In genomic region chr3:55746808-55747413, GRCh38 we compare ENCODE assay signal across 11 cellular contexts.
DNase-seq lines count a peak whose midpoint lies in the region; ATAC-seq, FAIRE-seq and TF ChIP-seq lines count a peak whose summit lies in the region.
"Had no signal": no experiment of that assay in that cellular context is flagged by ENCODE, and none has a peak within 500 bp of the region (broad histone marks: within the 10 kb centered on the region; RNA-seq: fewer than 3 reads in every experiment).

No MANE protein-coding gene starts in this region.

- H3K36me3 ChIP-seq in Caco-2 (ENCODE audit: control insufficient read depth, insufficient read depth, low read length) = no peaks in the 10 kb centered on the region
- H3K36me3 ChIP-seq in bronchial epithelial cell (ENCODE audit: control insufficient read depth, insufficient read depth, low read length) = no peaks in the 10 kb centered on the region
- H3K36me3 ChIP-seq: SJSA1 had no signal

- H3K4me3 ChIP-seq in Caco-2 (ENCODE audit: low read depth, low read length) (no peak overlapping the region), bronchial epithelial cell (ENCODE audit: low read depth, low read length) (no peak overlapping the region)
- H3K4me3 ChIP-seq: SJSA1 had no signal

- ATAC-seq in GM18867 (IDR thresholded peaks at IDR 0.05; ENCODE audit: unreplicated experiment) = no peak

- no peaks in the 10 kb centered on the region for H3K4me1 ChIP-seq in Caco-2

- in situ Hi-C loops in KBM-7 (cut with MboI; ENCODE audit: low pct_unique_long_range_greater_than_20kb, low sequenced_read_pairs) = no loop called here

- DNase-seq in Caco-2 (peak in 1 of 2 experiments; percentile 7), KBM-7 (peak; percentile 2), bronchial epithelial cell (ENCODE audit: low read depth) (peak; percentile 22), myocyte (ENCODE audit: low read depth) (peak; percentile 16), NOMO-1 treated with dmso at 0.1 percent for 144 hours (lab: John Stamatoyannopoulos, UW; ENCODE audit: unreplicated experiment) (no peak)
- DNase-seq in stimulated activated CD4-positive, alpha-beta T cell treated with anti-CD3 and anti-CD28 coated beads, Interleukin-4, amount 100 ng/mL, for 1 hour = no peak
- no peak for DNase-seq in activated naive CD4-positive, alpha-beta T cell (lab: John Stamatoyannopoulos, UW)
- DNase-seq: islet precursor cell had no signal

- BruUV-seq in Caco-2 (replicated peaks; lab: Mats Ljungman, UMichigan) = no TSS peak

- CTCF ChIA-PET in Caco-2 (lab: Charles Lee) = interaction anchor here (0.6 kb wide), 1 partner anchor 69 kb away, joined by 3 read pairs; no protein-coding TSS in a partner anchor

- H3K4me3 Mint-ChIP-seq in Caco-2 (ENCODE audit: unreplicated experiment) = no peak overlapping the region
- H3K4me3 Mint-ChIP-seq: activated naive CD8-positive, alpha-beta T cell had no signal

- no peak for FAIRE-seq in bronchial epithelial cell (lab: Jason Lieb, UNC)

- no peaks in the 10 kb centered on the region for H3K4me1 Mint-ChIP-seq in Caco-2 (ENCODE audit: low read depth, unreplicated experiment)

- POLR2A ChIA-PET in Caco-2 (lab: Charles Lee) = no interaction called here

- intact Hi-C loops in Caco-2 (cut with micrococcal nuclease; ENCODE audit: unreplicated experiment) = loop anchor here (2.0 kb wide), 1 partner anchor 260 kb away; the partner anchor contains the start of gene WNT5A

- no peak overlapping the region for H3K27ac Mint-ChIP-seq in Caco-2 (ENCODE audit: unreplicated experiment)
- H3K27ac Mint-ChIP-seq: activated naive CD8-positive, alpha-beta T cell had no signal

- no peaks in the 10 kb centered on the region for H3K9me3 ChIP-seq in Caco-2
- H3K9me3 ChIP-seq: SJSA1 had no signal

- no peaks in the 10 kb centered on the region for H3K36me3 Mint-ChIP-seq in Caco-2 (ENCODE audit: insufficient read depth, unreplicated experiment)
- H3K36me3 Mint-ChIP-seq: activated naive CD8-positive, alpha-beta T cell had no signal

- H3K9me3 Mint-ChIP-seq in Caco-2 (ENCODE audit: unreplicated experiment) = no peaks in the 10 kb centered on the region

- H3K27me3 ChIP-seq in Caco-2 (replicated peaks; ENCODE audit: control insufficient read depth, insufficient read depth, low read length) (no peaks in the 10 kb centered on the region), bronchial epithelial cell (ENCODE audit: control insufficient read depth, insufficient read depth, low read length) (no peaks in the 10 kb centered on the region)
- H3K27me3 ChIP-seq: SJSA1 had no signal

- TF ChIP-seq CTCF in Caco-2 (IDR thresholded peaks at IDR 0.05; ENCODE audit: insufficient read depth in 1 of 2, low read depth in 1 of 2, low read length in 1 of 2, severe bottlenecking in 1 of 2, unreplicated experiment in 1 of 2) = peak; percentile 24 to 39
- TF ChIP-seq CTCF in bronchial epithelial cell (IDR thresholded peaks at IDR 0.05; ENCODE audit: insufficient read depth, low read length, severe bottlenecking) = no peak

- no peaks in the 10 kb centered on the region for H3K27me3 Mint-ChIP-seq in Caco-2 (ENCODE audit: insufficient read depth, unreplicated experiment)
- H3K27me3 Mint-ChIP-seq: activated naive CD8-positive, alpha-beta T cell had no signal

Comparison
In these comparisons a context has a peak if more than half of its experiments do, and no peak if none do; other contexts are left out.
1. DNase-seq: peak in KBM-7 (single experiment), bronchial epithelial cell (single experiment) and myocyte (single experiment); none in stimulated activated CD4-positive, alpha-beta T cell treated with anti-CD3 and anti-CD28 coated beads, Interleukin-4, amount 100 ng/mL, for 1 hour (single experiment), activated naive CD4-positive, alpha-beta T cell (0 of 4) and NOMO-1 treated with dmso at 0.1 percent for 144 hours (single experiment).